In genomic region chr2:96142217-96143113, GRCh38 we compare ENCODE assay signal across 8 cellular contexts.
DNase-seq lines count a peak whose midpoint lies in the region; ATAC-seq and TF ChIP-seq lines count a peak whose summit lies in the region.

No MANE protein-coding gene starts in this region.

- H3K36me3 Mint-ChIP-seq in stimulated activated naive B cell treated with anti-CD40 and anti-IgM and Interleukin-4, amounts not matched to agents 10 μg/mL and 1 μg/mL and 100 μg/mL, for 72 hours = peaks cover 27 to 35% of the 10 kb centered on the region in 2 donors

- peaks cover 45 to 82% of the 10 kb centered on the region in 2 donors for H3K4me1 Mint-ChIP-seq in stimulated activated naive B cell treated with anti-CD40 and anti-IgM and Interleukin-4, amounts not matched to agents 10 μg/mL and 1 μg/mL and 100 μg/mL, for 72 hours

- H3K4me3 ChIP-seq in HEK293 (ENCODE audit: low read depth, low read length) = no peak overlapping the region

- ATAC-seq in stimulated activated naive B cell treated with anti-CD40 and anti-IgM and Interleukin-4, amounts not matched to agents 10 μg/mL and 1 μg/mL and 100 μg/mL, for 72 hours (replicated peaks) = no peak
- ATAC-seq in HG03432 (IDR thresholded peaks at IDR 0.05; ENCODE audit: unreplicated experiment) (no peak), HG02970 (IDR thresholded peaks at IDR 0.05; ENCODE audit: low FRiP score, unreplicated experiment) (no peak)

- peak overlapping the region; percentile 97 to 98 for H3K4me3 Mint-ChIP-seq in stimulated activated naive B cell treated with anti-CD40 and anti-IgM and Interleukin-4, amounts not matched to agents 10 μg/mL and 1 μg/mL and 100 μg/mL, for 72 hours

- POLR2A ChIA-PET in HEK293 (lab: Yijun Ruan, JAX) = no interaction called here

- DNase-seq in activated CD4-positive, alpha-beta T cell treated with anti-CD3 and anti-CD28 coated beads, Interleukin-2, amount 50 U/mL, for 1 hour = peak; percentile 76
- DNase-seq in erythroblast (lab: John Stamatoyannopoulos, UW) (no peak), NCI-H345 treated with DMSO at 0.1 percent for 48 hours (lab: John Stamatoyannopoulos, UW; ENCODE audit: unreplicated experiment) (no peak), COLO668 (lab: John Stamatoyannopoulos, UW; ENCODE audit: unreplicated experiment) (no peak)
- no peak for DNase-seq in stimulated activated naive B cell treated with anti-CD40 and anti-IgM and Interleukin-4, amounts not matched to agents 10 μg/mL and 1 μg/mL and 100 μg/mL, for 72 hours

- H3K4me1 ChIP-seq in HEK293 (ENCODE audit: control insufficient read depth, insufficient read depth, low read length) = no peaks in the 10 kb centered on the region

- no peak for TF ChIP-seq CTCF in HEK293 (tag by site-specific recombination; IDR thresholded peaks at IDR 0.05)

- peak; percentile 53 for TF ChIP-seq POLR2A in erythroblast (IDR thresholded peaks at IDR 0.05; ENCODE audit: low read length)

- H3K27ac Mint-ChIP-seq in stimulated activated naive B cell treated with anti-CD40 and anti-IgM and Interleukin-4, amounts not matched to agents 10 μg/mL and 1 μg/mL and 100 μg/mL, for 72 hours = peak overlapping the region; percentile 96

- H3K9me3 ChIP-seq in HEK293 (ENCODE audit: control insufficient read depth, insufficient read depth, low read depth, low read length) = no peaks in the 10 kb centered on the region

- CTCF ChIA-PET in HEK293 (lab: Yijun Ruan, JAX) = interaction anchor here (0.9 to 10.0 kb wide), 4 partner anchors 12 to 122 kb away, joined by 3 to 142 read pairs (median 4); partner anchors contain the start of gene ADRA2B

- H3K36me3 ChIP-seq in HEK293 (ENCODE audit: control insufficient read depth in 2 of 2, insufficient read depth in 1 of 2, low read length in 2 of 2) = no peaks in the 10 kb centered on the region

- H3K9me3 Mint-ChIP-seq in stimulated activated naive B cell treated with anti-CD40 and anti-IgM and Interleukin-4, amounts not matched to agents 10 μg/mL and 1 μg/mL and 100 μg/mL, for 72 hours = no peaks in the 10 kb centered on the region

- no peak overlapping the region for H3K27ac ChIP-seq in HEK293 (ENCODE audit: extremely low read depth, low read depth, low read length)

- no peaks in the 10 kb centered on the region for H3K27me3 Mint-ChIP-seq in stimulated activated naive B cell treated with anti-CD40 and anti-IgM and Interleukin-4, amounts not matched to agents 10 μg/mL and 1 μg/mL and 100 μg/mL, for 72 hours

TF ChIP-seq in HEK293, 187 proteins besides CTCF, POLR2A, EP300 and RAD21:
- TF ChIP-seq ZNF560 (tag by site-specific recombination; IDR thresholded peaks at IDR 0.05; ENCODE audit: borderline replicate concordance) (no peak), KLF17 (tag by site-specific recombination; IDR thresholded peaks at IDR 0.05) (no peak), ZBTB17 (tag by site-specific recombination; IDR thresholded peaks at IDR 0.05) (no peak), ZNF37A (tag by site-specific recombination; IDR thresholded peaks at IDR 0.05) (no peak), ZNF548 (tag by site-specific recombination; IDR thresholded peaks at IDR 0.05) (no peak), EGR2 (tag by site-specific recombination; IDR thresholded peaks at IDR 0.05; ENCODE audit: low read depth) (peak; percentile 52), PRDM1 (tag by site-specific recombination; IDR thresholded peaks at IDR 0.05) (no peak), ZNF416 (tag by site-specific recombination; IDR thresholded peaks at IDR 0.05) (no peak), ZNF76 (tag by site-specific recombination; IDR thresholded peaks at IDR 0.05; ENCODE audit: borderline replicate concordance, low read depth) (no peak), ZNF843 (tag by site-specific recombination; IDR thresholded peaks at IDR 0.05) (no peak), ZFHX2 (tag by site-specific recombination; conservative IDR thresholded peaks at IDR 0.05) (peak; percentile 70), PRDM4 (tag by site-specific recombination; IDR thresholded peaks at IDR 0.05) (no peak), REST (tag by site-specific recombination; IDR thresholded peaks at IDR 0.05) (peak; percentile 55; the same call in 1 of the 2 replicates)
